In the genomic region with DNA sequence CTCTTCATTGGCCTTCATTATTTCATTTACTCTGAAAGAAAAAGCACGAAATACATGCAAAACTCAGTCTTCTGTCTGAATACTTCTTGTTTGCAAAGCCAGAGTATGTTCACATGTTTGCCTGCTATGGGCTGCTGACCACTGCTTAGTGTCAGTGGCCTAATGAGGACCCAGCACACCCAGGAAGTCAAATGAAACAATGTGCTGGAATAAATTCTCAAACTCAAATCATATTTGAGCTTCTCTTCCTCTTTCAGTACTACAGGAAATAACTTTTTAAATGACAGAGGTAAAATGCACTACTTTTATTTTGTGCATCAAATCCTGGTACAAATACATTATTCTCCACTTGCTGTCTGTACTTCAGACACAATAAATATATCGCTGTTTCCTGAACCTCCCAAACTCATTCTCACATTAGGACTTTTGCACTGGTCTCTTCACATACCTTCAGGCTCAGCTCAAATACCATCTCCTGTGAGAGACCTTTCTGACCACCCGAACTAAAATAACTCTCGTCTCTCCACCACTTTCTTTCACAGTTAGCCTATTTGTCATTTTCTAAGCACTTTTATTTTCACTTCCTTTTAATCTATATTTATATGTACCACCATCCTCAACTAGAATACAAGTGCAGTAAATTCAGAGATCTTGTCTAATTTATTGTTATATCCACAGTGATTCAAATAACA, we compare ENCODE assay signal across 13 cellular contexts.
DNase-seq lines count a peak whose midpoint lies in the region; ATAC-seq and TF ChIP-seq lines count a peak whose summit lies in the region.
"Had no signal": no experiment of that assay in that cellular context is flagged by ENCODE, and none has a peak within 500 bp of the region (broad histone marks: within the 10 kb centered on the region; RNA-seq: fewer than 3 reads in every experiment).

No MANE protein-coding gene starts in this region.

- H3K4me1 ChIP-seq in OCI-LY1 (ENCODE audit: insufficient read depth, low read length, severe bottlenecking) = peaks cover 6% of the 10 kb centered on the region
- no peaks in the 10 kb centered on the region for H3K4me1 ChIP-seq in testis

- H2AFZ ChIP-seq in OCI-LY1 (ENCODE audit: low read length) = peak overlapping the region; percentile 55; the same call in 1 of the 2 replicates

- H3K27me3 ChIP-seq in OCI-LY1 (ENCODE audit: insufficient read depth, low read length) = no peaks in the 10 kb centered on the region
- peaks cover 48% of the 10 kb centered on the region for H3K27me3 ChIP-seq in WERI-Rb-1 (ENCODE audit: insufficient read depth, low read depth, severe bottlenecking)
- H3K27me3 ChIP-seq in testis = no peaks in the 10 kb centered on the region

- no peaks in the 10 kb centered on the region for H3K9me2 ChIP-seq in OCI-LY1 (ENCODE audit: low read depth, low read length)

- H3K9me3 ChIP-seq in OCI-LY1 (ENCODE audit: low read length) = no peaks in the 10 kb centered on the region
- no peaks in the 10 kb centered on the region for H3K9me3 ChIP-seq in WERI-Rb-1 (ENCODE audit: severe bottlenecking)
- no peaks in the 10 kb centered on the region for H3K9me3 ChIP-seq in testis

- no peak for TF ChIP-seq CTCF in OCI-LY1 (IDR thresholded peaks at IDR 0.05; ENCODE audit: low read length)
- TF ChIP-seq CTCF in WERI-Rb-1 (IDR thresholded peaks at IDR 0.05; ENCODE audit: low read depth, low read length) = no peak
- TF ChIP-seq CTCF in testis (IDR thresholded peaks at IDR 0.05) = no peak

- peak; percentile 90 for ATAC-seq in GM18508 (IDR thresholded peaks at IDR 0.05; ENCODE audit: insufficient read depth, unreplicated experiment)
- ATAC-seq in GM21447 (IDR thresholded peaks at IDR 0.05; ENCODE audit: unreplicated experiment) = peak; percentile 90
- peak; percentile 87 for ATAC-seq in HG03095 (IDR thresholded peaks at IDR 0.05; ENCODE audit: unreplicated experiment)

- H3K4me3 ChIP-seq in OCI-LY1 (ENCODE audit: low read depth, low read length, poor library complexity, severe bottlenecking) (no peak overlapping the region), WERI-Rb-1 (ENCODE audit: low read depth, low read length) (no peak overlapping the region), testis (no peak overlapping the region)

- DNase-seq in WERI-Rb-1 = no peak
- DNase-seq in NCI-H345 treated with DMSO at 0.1 percent for 48 hours (lab: John Stamatoyannopoulos, UW; ENCODE audit: unreplicated experiment) = no peak
- DNase-seq in testis = no peak
- no peak for DNase-seq in stimulated activated CD4-positive, alpha-beta T cell treated with anti-CD3 and anti-CD28 coated beads, Interleukin-4, amount 100 ng/mL, for 24 hours
- DNase-seq: activated naive CD4-positive, alpha-beta T cell treated with anti-CD3 and anti-CD28 coated beads for 36 hours; Calu3; cortex of kidney; H9; NCI-H1048 had no signal

- H3K9ac ChIP-seq in OCI-LY1 (ENCODE audit: low read length) = no peak overlapping the region

- H3K4me2 ChIP-seq in OCI-LY1 (ENCODE audit: low read length) = peak overlapping the region; percentile 23; the same call in 1 of the 2 replicates

- no peaks in the 10 kb centered on the region for H3K79me2 ChIP-seq in OCI-LY1 (ENCODE audit: insufficient read depth, low read length)

- no peak for TF ChIP-seq POLR2A in testis (IDR thresholded peaks at IDR 0.05)

- 60 to 66% methylated on average over 4 of the region's 4 CpGs for WGBS in testis, 2 donors

- no peaks in the 10 kb centered on the region for H4K20me1 ChIP-seq in OCI-LY1 (ENCODE audit: insufficient read depth, low read length)

- H3K27ac ChIP-seq in OCI-LY1 (ENCODE audit: low read depth, low read length, poor library complexity, severe bottlenecking) = no peak overlapping the region
- no peak overlapping the region for H3K27ac ChIP-seq in WERI-Rb-1
- H3K27ac ChIP-seq in testis = no peak overlapping the region

- no peaks in the 10 kb centered on the region for H3F3A ChIP-seq in OCI-LY1 (ENCODE audit: insufficient read depth, low read length)

- intact Hi-C loops in testis (cut with DNase I; ENCODE audit: low total_unique reads) = no loop called here

- H3K36me3 ChIP-seq in OCI-LY1 (ENCODE audit: insufficient read depth, low read length) (no peaks in the 10 kb centered on the region), WERI-Rb-1 (no peaks in the 10 kb centered on the region), testis (ENCODE audit: low read depth, missing control alignments) (no peaks in the 10 kb centered on the region)
